32 cellular contexts compared by ENCODE assay signal in genomic region chr1:163142152-163142551, GRCh38.
DNase-seq lines count a peak whose midpoint lies in the region; ATAC-seq, FAIRE-seq and TF ChIP-seq lines count a peak whose summit lies in the region.
"Had no signal": no experiment of that assay in that cellular context is flagged by ENCODE, and none has a peak within 500 bp of the region (broad histone marks: within the 10 kb centered on the region; RNA-seq: fewer than 3 reads in every experiment).

No MANE protein-coding gene starts in this region.

- CTCF ChIA-PET in PC-3 (lab: Charles Lee), result no interaction called here

- peak overlapping the region; percentile 36 for H3K27ac ChIP-seq in PC-3 (ENCODE audit: low read length)
- H3K27ac ChIP-seq: 22Rv1; A549; BLaER1; BLaER1 treated with 17β-estradiol and CSF1 and Interleukin-3, amounts not matched to agents 10 nM and 100 nM; C4-2B had no signal

- H2AFZ ChIP-seq in PC-3 (ENCODE audit: low read length), result no peak overlapping the region

- H3K36me3 ChIP-seq in PC-3 (ENCODE audit: low read depth, low read length), result no peaks in the 10 kb centered on the region
- H3K36me3 ChIP-seq: BLaER1; BLaER1 treated with 17β-estradiol and CSF1 and Interleukin-3, amounts not matched to agents 10 nM and 100 nM had no signal

- peak overlapping the region; percentile 37 for H3K4me2 ChIP-seq in PC-3 (ENCODE audit: low read length)
- H3K4me2 ChIP-seq: A549; BLaER1; BLaER1 treated with 17β-estradiol and CSF1 and Interleukin-3, amounts not matched to agents 10 nM and 100 nM had no signal

- intact Hi-C loops in PC-3 (cut with micrococcal nuclease), result loop anchor here (1.0 kb wide), 1 partner anchor 26 kb away; no protein-coding TSS in a partner anchor

- peak; percentile 98 for ATAC-seq in PC-3
- ATAC-seq: A549; CD8-positive, alpha-beta T cell had no signal

- H3K9me2 ChIP-seq in PC-3 (replicated peaks; ENCODE audit: low read length), result no peaks in the 10 kb centered on the region

- DNase-seq in DMS53 (lab: John Stamatoyannopoulos, UW) (peak; percentile 65), DMS53 treated with DMSO at 0.1 percent for 48 hours (lab: John Stamatoyannopoulos, UW; ENCODE audit: unreplicated experiment) (no peak), PC-3 (peak; percentile 57), OCI-M1 (lab: John Stamatoyannopoulos, UW) (no peak), AG08395 (ENCODE audit: low spot score) (no peak)
- DNase-seq: 8988T; ACHN; AML-193; BE2C; C1 segment of cervical spinal cord; Caco-2; Calu3; CD4-positive, alpha-beta memory T cell; CD4-positive, alpha-beta T cell; CD4-positive, CD25-positive, alpha-beta regulatory T cell; CD8-positive, alpha-beta memory T cell; CD8-positive, alpha-beta T cell; COR-L47; DMS 273 treated with DMSO at 0.1 percent for 48 hours; DMS153; DMS79; DMS79 treated with DMSO at 0.1 percent for 48 hours; DND-41; EL had no signal

- no peaks in the 10 kb centered on the region for H4K20me1 ChIP-seq in PC-3 (ENCODE audit: low read length)
- H4K20me1 ChIP-seq: BLaER1; BLaER1 treated with 17β-estradiol and CSF1 and Interleukin-3, amounts not matched to agents 10 nM and 100 nM had no signal

- no peak for TF ChIP-seq CTCF in PC-3 (conservative IDR thresholded peaks at IDR 0.05; ENCODE audit: low read depth, low read length)

- peaks cover 14% of the 10 kb centered on the region for H3K4me1 ChIP-seq in PC-3 (ENCODE audit: insufficient read depth, low read length)
- H3K4me1 ChIP-seq: A549; BLaER1; BLaER1 treated with 17β-estradiol and CSF1 and Interleukin-3, amounts not matched to agents 10 nM and 100 nM; Caco-2 had no signal

- H3K9me3 ChIP-seq in PC-3 (ENCODE audit: low read length), result no peaks in the 10 kb centered on the region
- H3K9me3 ChIP-seq: A549; BE2C; BLaER1; BLaER1 treated with 17β-estradiol and CSF1 and Interleukin-3, amounts not matched to agents 10 nM and 100 nM; Caco-2 had no signal

- no peaks in the 10 kb centered on the region for H3K27me3 ChIP-seq in PC-3 (ENCODE audit: low read length)
- H3K27me3 ChIP-seq: BE2C; BLaER1; BLaER1 treated with 17β-estradiol and CSF1 and Interleukin-3, amounts not matched to agents 10 nM and 100 nM had no signal

- H3K9ac ChIP-seq in PC-3 (ENCODE audit: low read length), result no peak overlapping the region
- H3K9ac ChIP-seq: BLaER1; BLaER1 treated with 17β-estradiol and CSF1 and Interleukin-3, amounts not matched to agents 10 nM and 100 nM had no signal

- no peaks in the 10 kb centered on the region for H3F3A ChIP-seq in PC-3 (ENCODE audit: low read length, unreplicated experiment)

- no peak overlapping the region for H3K4me3 ChIP-seq in PC-3 (ENCODE audit: low read length)
- H3K4me3 ChIP-seq: A549; BLaER1; BLaER1 treated with 17β-estradiol and CSF1 and Interleukin-3, amounts not matched to agents 10 nM and 100 nM had no signal

- peak; percentile 23 for FAIRE-seq in TTC549 (lab: Jason Lieb, UNC)
- FAIRE-seq: A204.1, A549, G401.6 had no signal

- BruUV-seq in PC-3 (replicated peaks; lab: Mats Ljungman, UMichigan), result no TSS peak

- POLR2A ChIA-PET in PC-3 (lab: Charles Lee; ENCODE audit: unreplicated experiment), result no interaction called here

- no peaks in the 10 kb centered on the region for H3K79me2 ChIP-seq in PC-3 (ENCODE audit: low read length)

Comparison
In these comparisons a context has a peak if more than half of its experiments do, and no peak if none do; other contexts are left out.
1. DNase-seq: peak in DMS53 (single experiment) and PC-3 (single experiment); none in DMS53 treated with DMSO at 0.1 percent for 48 hours (single experiment), OCI-M1 (single experiment) and AG08395 (single experiment).